In the genomic region with DNA sequence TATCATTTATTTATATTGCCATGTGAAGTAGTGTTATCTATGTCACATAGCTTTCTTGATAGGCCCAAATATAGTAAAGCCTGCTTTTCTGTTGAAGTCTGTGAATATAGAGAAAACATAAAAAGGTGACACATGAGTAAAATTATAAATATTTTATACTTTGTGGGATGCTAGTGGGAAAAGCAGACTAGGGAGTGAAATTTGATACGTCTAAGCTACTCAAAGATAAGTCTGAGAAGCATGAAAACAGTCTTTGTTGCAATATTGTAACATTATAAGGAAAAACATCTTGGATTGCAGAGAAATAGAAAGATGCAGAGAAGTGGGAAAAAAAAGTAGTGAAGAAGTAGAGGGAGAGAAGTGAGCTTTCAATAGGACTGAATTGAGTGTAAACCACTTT, we compare ENCODE assay signal across 25 cellular contexts.
"Had no signal": no experiment of that assay in that cellular context is flagged by ENCODE, and none has a peak within 500 bp of the region (broad histone marks: within the 10 kb centered on the region; RNA-seq: fewer than 3 reads in every experiment).

No MANE protein-coding gene starts in this region.

- H3K9me3 ChIP-seq: esophagus muscularis mucosa, gastroesophageal sphincter, pancreas, stomach had no signal

- H3K27ac ChIP-seq: epithelial cell of prostate, esophagus muscularis mucosa, gastroesophageal sphincter, pancreas, stomach had no signal

- H3K4me1 ChIP-seq: esophagus muscularis mucosa, pancreas had no signal

- H3K27me3 Mint-ChIP-seq: dendritic cell treated with granulocyte-macrophage colony-stimulating factor and Interleukin-4, amounts not matched to agents 40 ng/mL and 50 ng/mL, for 4 days; effector memory CD8-positive, alpha-beta T cell; naive B cell; progenitor cell of endocrine pancreas had no signal

- H3K36me3 ChIP-seq: pancreas had no signal

- H3K27me3 ChIP-seq: esophagus muscularis mucosa, gastroesophageal sphincter, pancreas, stomach had no signal

- ATAC-seq: effector memory CD8-positive, alpha-beta T cell; gastroesophageal sphincter; left colon; left ventricle myocardium superior; pancreas; right cardiac atrium had no signal

- H3K4me3 ChIP-seq: esophagus muscularis mucosa, gastroesophageal sphincter, lung, pancreas, stomach had no signal

- H3K4me1 Mint-ChIP-seq: nephron had no signal

- H3K27ac Mint-ChIP-seq: dendritic cell treated with granulocyte-macrophage colony-stimulating factor and Interleukin-4, amounts not matched to agents 40 ng/mL and 50 ng/mL, for 4 days; immature natural killer cell; nephron; progenitor cell of endocrine pancreas had no signal

- H3K4me3 Mint-ChIP-seq: dendritic cell treated with granulocyte-macrophage colony-stimulating factor and Interleukin-4, amounts not matched to agents 40 ng/mL and 50 ng/mL, for 4 days; effector memory CD8-positive, alpha-beta T cell; naive B cell; nephron had no signal

- DNase-seq: effector memory CD8-positive, alpha-beta T cell; foreskin fibroblast; glutamatergic neuron; immature natural killer cell; left colon; left ventricle myocardium superior; mesenchymal stem cell; midbrain; naive B cell; occipital lobe; pancreas; right cardiac atrium; small intestine; stimulated activated CD4-positive, alpha-beta T cell treated with anti-CD3 and anti-CD28 coated beads, Interleukin-12 subunit alpha, Interleukin-12 subunit beta, amount 100 ng/mL, for 4 hours; stimulated activated naive CD4-positive, alpha-beta T cell; stomach; substantia nigra; trophoblast cell had no signal

- H3K9me3 Mint-ChIP-seq: dendritic cell treated with granulocyte-macrophage colony-stimulating factor and Interleukin-4, amounts not matched to agents 40 ng/mL and 50 ng/mL, for 4 days; effector memory CD8-positive, alpha-beta T cell; immature natural killer cell; nephron had no signal
